In the genomic region with DNA sequence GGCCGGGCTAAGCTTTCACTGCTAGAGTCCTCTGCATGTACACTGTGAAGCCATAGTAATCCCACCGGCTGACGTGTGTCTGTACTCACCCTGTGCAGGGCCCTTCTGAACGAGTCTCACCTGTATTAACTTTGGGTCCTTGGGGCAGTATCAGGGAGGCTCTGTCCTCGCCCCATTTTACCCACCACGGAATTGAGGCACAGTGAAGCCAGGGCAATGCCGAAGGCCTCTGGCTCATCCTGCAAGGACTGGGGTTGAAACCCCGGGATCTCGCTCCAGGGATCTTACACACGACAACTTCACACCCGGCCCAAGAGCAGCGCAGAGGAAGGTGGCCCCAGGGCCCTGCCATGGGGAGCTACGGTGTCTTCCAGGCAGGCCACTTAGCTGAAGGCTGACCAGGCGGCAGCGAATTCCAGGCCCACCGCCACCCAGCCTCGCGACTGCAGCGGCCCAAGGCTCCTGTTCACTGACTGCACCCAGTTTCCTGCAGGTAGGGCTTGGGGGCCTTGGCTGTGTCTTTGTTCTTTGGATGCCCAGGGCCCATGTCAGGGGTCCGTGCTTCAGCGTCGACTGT, we compare ENCODE assay signal across 25 cellular contexts.
"Had no signal": no experiment of that assay in that cellular context is flagged by ENCODE, and none has a peak within 500 bp of the region (broad histone marks: within the 10 kb centered on the region; RNA-seq: fewer than 3 reads in every experiment).

No MANE protein-coding gene starts in this region.

- H3K27me3 ChIP-seq: upper lobe of left lung had no signal

- H3K36me3 ChIP-seq: gastroesophageal sphincter, heart left ventricle, thoracic aorta, upper lobe of left lung had no signal

- H3K9me3 ChIP-seq: thoracic aorta, upper lobe of left lung had no signal

- ATAC-seq: activated CD8-positive, alpha-beta T cell treated with anti-CD3 and anti-CD28 coated beads, Interleukin-2, amount 10 ng/mL, durations not matched to agents 7 days and 5 days; gastroesophageal sphincter; left colon; sciatic nerve; SK-N-SH treated with all-trans-retinoic acid at 6 μM for 48 hours; stimulated activated naive B cell treated with anti-CD40 and anti-IgM and Interleukin-4, amounts not matched to agents 10 μg/mL and 1 μg/mL and 100 μg/mL, for 72 hours had no signal

- FAIRE-seq: bronchial epithelial cell, islet of Langerhans, small intestine had no signal

- H3K4me3 ChIP-seq: gastroesophageal sphincter, heart left ventricle, thoracic aorta, upper lobe of left lung had no signal

- DNase-seq: activated CD4-positive, alpha-beta T cell treated with anti-CD3 and anti-CD28 coated beads for 1 hour; activated CD4-positive, alpha-beta T cell treated with anti-CD3 and anti-CD28 coated beads, Interleukin-2, amount 50 U/mL, for 1 hour; activated CD8-positive, alpha-beta T cell treated with anti-CD3 and anti-CD28 coated beads, Interleukin-2, amount 10 ng/mL, durations not matched to agents 7 days and 5 days; activated gamma-delta T cell treated with Interleukin-2 at 50 U/mL for 16 hours; activated naive CD8-positive, alpha-beta T cell treated with anti-CD3 and anti-CD28 coated beads, Interleukin-2, amount 10 ng/mL, durations not matched to agents 7 days and 5 days; amniotic stem cell; cerebellar nuclear complex; cortex of kidney; mammary epithelial cell; midbrain; occipital lobe; small intestine; stimulated activated CD4-positive, alpha-beta T cell treated with anti-CD3 and anti-CD28 coated beads, Interleukin-15, amount 100 ng/mL, for 24 hours; stimulated activated naive B cell treated with anti-CD40 and anti-IgM and Interleukin-4, amounts not matched to agents 10 μg/mL and 1 μg/mL and 100 μg/mL, for 72 hours had no signal

- H3K27ac ChIP-seq: epithelial cell of prostate, gastroesophageal sphincter, heart left ventricle, thoracic aorta, upper lobe of left lung, VCaP had no signal

- H3K4me1 ChIP-seq: gastroesophageal sphincter, heart left ventricle, upper lobe of left lung had no signal
